In genomic region chr3:186598108-186598784, GRCh38 we compare ENCODE assay signal across 16 cellular contexts. TPM values are rescaled to one million over a fixed set of nuclear protein-coding genes. Genes with fewer than 3 reads are reported as not detected.
DNase-seq lines count a peak whose midpoint lies in the region; ATAC-seq and TF ChIP-seq lines count a peak whose summit lies in the region.
"Had no signal": no experiment of that assay in that cellular context is flagged by ENCODE, and none has a peak within 500 bp of the region (broad histone marks: within the 10 kb centered on the region; RNA-seq: fewer than 3 reads in every experiment).

No MANE protein-coding gene starts in this region.

- H3K4me1 Mint-ChIP-seq in Caco-2 (ENCODE audit: low read depth, unreplicated experiment): peaks cover 67% of the 10 kb centered on the region
- H3K4me1 Mint-ChIP-seq: B cell had no signal

- H3K36me3 ChIP-seq in Caco-2 (ENCODE audit: control insufficient read depth, insufficient read depth, low read length) (no peaks in the 10 kb centered on the region), lower lobe of right lung (no peaks in the 10 kb centered on the region)

- H3K27ac ChIP-seq in lower lobe of right lung: no peak overlapping the region

- peak overlapping the region; percentile 96 for H3K27ac Mint-ChIP-seq in Caco-2 (ENCODE audit: unreplicated experiment)
- H3K27ac Mint-ChIP-seq: activated CD4-positive, alpha-beta memory T cell treated with anti-CD3 and anti-CD28 coated beads for 36 hours; B cell; GM23338 had no signal

- H3K4me3 ChIP-seq in Caco-2 (ENCODE audit: low read depth, low read length): no peak overlapping the region
- no peak overlapping the region for H3K4me3 ChIP-seq in fibroblast of the aortic adventitia (ENCODE audit: low read depth, low read length)
- no peak overlapping the region for H3K4me3 ChIP-seq in lower lobe of right lung
- H3K4me3 ChIP-seq: GM23338, mucosa of descending colon had no signal

- no peak for TF ChIP-seq POLR2A in GM18505 (IDR thresholded peaks at IDR 0.05; ENCODE audit: borderline replicate concordance, extremely low read depth, insufficient read depth, insufficient read length)

- POLR2A ChIA-PET in Caco-2 (lab: Charles Lee): interaction anchor here (0.6 to 1.4 kb wide), 2 partner anchors 28 to 142 kb away, joined by 3 to 7 read pairs; partner anchors contain the start of gene DNAJB11

- CTCF ChIA-PET in Caco-2 (lab: Charles Lee): interaction anchor here (0.8 kb wide), 1 partner anchor 16 kb away, joined by 4 read pairs; no protein-coding TSS in a partner anchor

- H3K4me3 Mint-ChIP-seq in Caco-2 (ENCODE audit: unreplicated experiment): peak overlapping the region; percentile 8
- H3K4me3 Mint-ChIP-seq: activated CD4-positive, alpha-beta memory T cell treated with anti-CD3 and anti-CD28 coated beads for 36 hours; B cell; GM23338 had no signal

- H3K36me3 Mint-ChIP-seq in Caco-2 (ENCODE audit: insufficient read depth, unreplicated experiment): peaks cover 18% of the 10 kb centered on the region
- H3K36me3 Mint-ChIP-seq: activated CD4-positive, alpha-beta memory T cell treated with anti-CD3 and anti-CD28 coated beads for 36 hours had no signal

- no TSS peak for BruUV-seq in Caco-2 (replicated peaks; lab: Mats Ljungman, UMichigan)

- DNase-seq in Caco-2 (peak in 1 of 2 experiments; percentile 33), SW480 (ENCODE audit: low spot score) (peak; percentile 43), fibroblast of the aortic adventitia (ENCODE audit: low read depth) (peak; percentile 65), lower lobe of right lung (no peak), NCI-H82 treated with DMSO at 0.1 percent for 48 hours (lab: John Stamatoyannopoulos, UW; ENCODE audit: unreplicated experiment) (no peak), RKO (ENCODE audit: low spot score) (no peak), GDM1 (lab: John Stamatoyannopoulos, UW) (no peak)
- DNase-seq: activated CD4-positive, alpha-beta memory T cell treated with anti-CD3 and anti-CD28 coated beads for 36 hours; central memory CD4-positive, alpha-beta T cell; mucosa of descending colon; NCI-H187; NCI-H774 had no signal

- H3K4me1 ChIP-seq in Caco-2: peaks cover 75% of the 10 kb centered on the region
- H3K4me1 ChIP-seq in lower lobe of right lung: no peaks in the 10 kb centered on the region

- H3K9me3 ChIP-seq in Caco-2 (no peaks in the 10 kb centered on the region), lower lobe of right lung (no peaks in the 10 kb centered on the region)
- H3K9me3 ChIP-seq: mucosa of descending colon had no signal

- no peaks in the 10 kb centered on the region for H3K27me3 ChIP-seq in Caco-2 (replicated peaks; ENCODE audit: control insufficient read depth, insufficient read depth, low read length)
- no peaks in the 10 kb centered on the region for H3K27me3 ChIP-seq in lower lobe of right lung (ENCODE audit: low read depth)

- no peak for TF ChIP-seq CTCF in Caco-2 (IDR thresholded peaks at IDR 0.05; ENCODE audit: insufficient read depth in 1 of 2, low read depth in 1 of 2, low read length in 1 of 2, severe bottlenecking in 1 of 2, unreplicated experiment in 1 of 2)
- TF ChIP-seq CTCF in fibroblast of the aortic adventitia (IDR thresholded peaks at IDR 0.05; ENCODE audit: insufficient read depth, low read length): no peak
- no peak for TF ChIP-seq CTCF in lower lobe of right lung (IDR thresholded peaks at IDR 0.05)

- no peaks in the 10 kb centered on the region for H3K9me3 Mint-ChIP-seq in Caco-2 (ENCODE audit: unreplicated experiment)
- H3K9me3 Mint-ChIP-seq: activated CD4-positive, alpha-beta memory T cell treated with anti-CD3 and anti-CD28 coated beads for 36 hours; GM23338 had no signal

- peak; percentile 22 to 45 for ATAC-seq in lower lobe of right lung
- ATAC-seq in GM18505 (IDR thresholded peaks at IDR 0.05; ENCODE audit: unreplicated experiment): no peak

- intact Hi-C loops in Caco-2 (cut with micrococcal nuclease; ENCODE audit: unreplicated experiment) (no loop called here), lower lobe of right lung (cut with DNase I) (no loop called here)

- no peaks in the 10 kb centered on the region for H3K27me3 Mint-ChIP-seq in Caco-2 (ENCODE audit: insufficient read depth, unreplicated experiment)

RNA-seq across cellular contexts. Expression of gene AHSG, which starts 14.6 kb away (rescaled TPM):
- total RNA-seq in Caco-2 (2022): 222 and 237 TPM in 2 replicates
- not detected in 2 replicates for total RNA-seq in fibroblast of the aortic adventitia (ENCODE audit: low replicate concordance)
- not detected for total RNA-seq in lower lobe of right lung
- total RNA-seq: activated CD4-positive, alpha-beta memory T cell treated with anti-CD3 and anti-CD28 coated beads for 36 hours; B cell; mucosa of descending colon; ureter had no signal

RNA-seq across cellular contexts. Expression of gene DNAJB11, which starts 27.7 kb away (rescaled TPM):
- 93.1 and 95.7 TPM in 2 replicates for total RNA-seq in Caco-2 (2022)
- 44.0 and 44.6 TPM in 2 replicates for total RNA-seq in fibroblast of the aortic adventitia (ENCODE audit: low replicate concordance)
- 37.8 TPM for total RNA-seq in lower lobe of right lung

RNA-seq across cellular contexts. Expression of gene TBCCD1, which starts 31.1 kb away (rescaled TPM):
- total RNA-seq in Caco-2 (2022) (14.5 and 14.7 TPM in 2 replicates), fibroblast of the aortic adventitia (ENCODE audit: low replicate concordance) (2.9 and 17.5 TPM in 2 replicates), lower lobe of right lung (10.3 TPM)

RNA-seq across cellular contexts. Expression of gene FETUB, which starts 42.0 kb away (rescaled TPM):
- 0.30 TPM in 1 of 2 replicates, not detected in the other for total RNA-seq in Caco-2 (2022)
- not detected in 2 replicates for total RNA-seq in fibroblast of the aortic adventitia (ENCODE audit: low replicate concordance)
- not detected for total RNA-seq in lower lobe of right lung
- total RNA-seq: activated CD4-positive, alpha-beta memory T cell treated with anti-CD3 and anti-CD28 coated beads for 36 hours; B cell; GM23338; mucosa of descending colon; ureter had no signal

RNA-seq across cellular contexts. Expression of gene CRYGS, which starts 54.1 kb away (rescaled TPM):
- 1.6 and 3.2 TPM in 2 replicates for total RNA-seq in Caco-2 (2022)
- total RNA-seq in fibroblast of the aortic adventitia (ENCODE audit: low replicate concordance): 1.3 TPM in 1 of 2 replicates, not detected in the other
- total RNA-seq in lower lobe of right lung: 4.0 TPM

Comparison
In these comparisons a context has a peak if more than half of its experiments do, and no peak if none do; other contexts are left out.
1. DNase-seq: peak in SW480 (single experiment) and fibroblast of the aortic adventitia (single experiment); none in lower lobe of right lung (single experiment), NCI-H82 treated with DMSO at 0.1 percent for 48 hours (single experiment), RKO (single experiment) and GDM1 (single experiment).
2. RNA of gene AHSG, which starts 14.6 kb away (total RNA-seq): 222 to 237 TPM in Caco-2; not detected in lower lobe of right lung (single experiment) and not detected in fibroblast of the aortic adventitia; every median in the first group is over 100 times any median in the second.